In genomic region chr11:8267280-8267679, GRCh38 we compare ENCODE assay signal across 20 cellular contexts. TPM values are rescaled to one million over a fixed set of nuclear protein-coding genes. Genes with fewer than 3 reads are reported as not detected.
A peak's percentile ranks its signal among the peaks of the same experiment; 100 is the strongest.
DNase-seq lines count a peak whose midpoint lies in the region; ATAC-seq, FAIRE-seq and TF ChIP-seq lines count a peak whose summit lies in the region.
"Had no signal": no experiment of that assay in that cellular context is flagged by ENCODE, and none has a peak within 500 bp of the region (broad histone marks: within the 10 kb centered on the region; RNA-seq: fewer than 3 reads in every experiment).

No MANE protein-coding gene starts in this region.

- DNase-seq in right lobe of liver (peak in 2 of 3 donors; percentile 15 to 20), HepG2 (ENCODE audit: low spot score) (no peak), WERI-Rb-1 (peak; percentile 1), mesothelial cell of epicardium (ENCODE audit: low spot score in 2 of 2, unreplicated experiment in 2 of 2) (peak; percentile 6 to 19), suprapubic skin (ENCODE audit: low spot score in 2 of 2) (peak; percentile 35 to 41), immature natural killer cell (no peak)
- DNase-seq: effector CD8-positive, alpha-beta T cell; GF-D8; heart left ventricle; midbrain; NCI-H1930; NCI-H446 treated with DMSO at 0.1 percent for 48 hours; stimulated activated CD8-positive, alpha-beta memory T cell treated with anti-CD3 and anti-CD28 coated beads, Interleukin-4, amount 100 ng/mL, for 48 hours; thyroid gland had no signal

- ATAC-seq in right lobe of liver (no peak), HepG2 (no peak), HG02678 (IDR thresholded peaks at IDR 0.05; ENCODE audit: unreplicated experiment) (no peak), HG03135 (IDR thresholded peaks at IDR 0.05; ENCODE audit: unreplicated experiment) (no peak)

- intact Hi-C loops in right lobe of liver (cut with DNase I) = no loop called here
- intact Hi-C loops in HepG2 (cut with micrococcal nuclease; ENCODE audit: unreplicated experiment) = no loop called here

- no peak overlapping the region for H3K9ac ChIP-seq in HepG2 (ENCODE audit: insufficient read depth, low read depth, low read length)

- H2AFZ ChIP-seq in HepG2 (ENCODE audit: low read length) = no peak overlapping the region

- peaks cover 0 to 22% (median 0%) of the 10 kb centered on the region in 4 donors for H3K4me1 ChIP-seq in right lobe of liver
- no peaks in the 10 kb centered on the region for H3K4me1 ChIP-seq in HepG2 (ENCODE audit: insufficient read depth, low read length)
- peaks cover 48% of the 10 kb centered on the region for H3K4me1 ChIP-seq in suprapubic skin

- no peak for TF ChIP-seq CTCF in right lobe of liver (IDR thresholded peaks at IDR 0.05)
- TF ChIP-seq CTCF in HepG2 (CRISPR knock-in tag; IDR thresholded peaks at IDR 0.05) = no peak
- no peak for TF ChIP-seq CTCF in WERI-Rb-1 (IDR thresholded peaks at IDR 0.05; ENCODE audit: low read depth, low read length)
- no peak for TF ChIP-seq CTCF in mesothelial cell of epicardium (IDR thresholded peaks at IDR 0.05; ENCODE audit: unreplicated experiment)
- TF ChIP-seq CTCF in suprapubic skin (IDR thresholded peaks at IDR 0.05) = no peak

- no peak overlapping the region for H3K4me3 ChIP-seq in right lobe of liver
- H3K4me3 ChIP-seq in HepG2 (replicated peaks in 1 of 3; ENCODE audit: insufficient read depth in 1 of 3, low read depth in 2 of 3, low read length in 3 of 3) = no peak overlapping the region
- H3K4me3 ChIP-seq in WERI-Rb-1 (ENCODE audit: low read depth, low read length) = no peak overlapping the region; the same call in 1 of the 2 replicates
- H3K4me3 ChIP-seq in suprapubic skin = no peak overlapping the region

- H3K9me3 Mint-ChIP-seq in mesothelial cell of epicardium = no peaks in the 10 kb centered on the region
- H3K9me3 Mint-ChIP-seq in immature natural killer cell = peaks cover 0 to 2% (median 0%) of the 10 kb centered on the region in 6 donors

- POLR2A ChIA-PET in HepG2 (lab: Yijun Ruan, JAX) = no interaction called here

- no peaks in the 10 kb centered on the region for H4K20me1 ChIP-seq in HepG2 (ENCODE audit: insufficient read depth, low read length)

- no peak overlapping the region for H3K4me2 ChIP-seq in HepG2 (ENCODE audit: low read depth, low read length)

- H3K27ac ChIP-seq in right lobe of liver (no peak overlapping the region), HepG2 (ENCODE audit: extremely low read length, insufficient read depth, low read length) (no peak overlapping the region), WERI-Rb-1 (no peak overlapping the region), suprapubic skin (no peak overlapping the region)
- H3K27ac ChIP-seq: heart left ventricle, ovary, thyroid gland had no signal

- no peak overlapping the region for H3K27ac Mint-ChIP-seq in mesothelial cell of epicardium
- H3K27ac Mint-ChIP-seq in immature natural killer cell = no peak overlapping the region

- in situ Hi-C loops in HepG2 (cut with HindIII; ENCODE audit: extremely low pct_ligation_motif_present, low pct_unique_long_range_greater_than_20kb) = loop anchor here (10.0 kb wide), 1 partner anchor 262 kb away; no protein-coding TSS in a partner anchor

- H3K27me3 Mint-ChIP-seq in mesothelial cell of epicardium (ENCODE audit: low read depth) = peaks cover 88% of the 10 kb centered on the region
- peaks cover 11 to 41% (median 19%) of the 10 kb centered on the region in 3 donors for H3K27me3 Mint-ChIP-seq in immature natural killer cell (ENCODE audit: low read depth in 3 of 3)

- H3K4me3 Mint-ChIP-seq in mesothelial cell of epicardium (peak overlapping the region; percentile 43), immature natural killer cell (no peak overlapping the region)

- H3K4me1 Mint-ChIP-seq in mesothelial cell of epicardium (peaks cover 22% of the 10 kb centered on the region), immature natural killer cell (peaks cover 10 to 18% of the 10 kb centered on the region in 2 donors)

- no peaks in the 10 kb centered on the region for H3K36me3 Mint-ChIP-seq in mesothelial cell of epicardium
- H3K36me3 Mint-ChIP-seq in immature natural killer cell = no peaks in the 10 kb centered on the region

- CTCF ChIA-PET in HepG2 (lab: Yijun Ruan, JAX; ENCODE audit: low intra/inter-chr PET ratio, low total read pairs) = no interaction called here

- WGBS in right lobe of liver (ENCODE audit: insufficient coverage, low coverage, low lambda C conversion rate, missing lambda C conversion rate) = 67% methylated on average over 2 of the region's 5 CpGs
- WGBS in HepG2 (ENCODE audit: low lambda C conversion rate) = no CpG with 5 or more reads among the region's 5 CpGs
- WGBS in suprapubic skin = 76% methylated on average over 5 of the region's 5 CpGs

- H3K36me3 ChIP-seq in right lobe of liver = no peaks in the 10 kb centered on the region
- no peaks in the 10 kb centered on the region for H3K36me3 ChIP-seq in HepG2 (replicated peaks in 1 of 2; ENCODE audit: control insufficient read depth in 1 of 2, insufficient read depth in 2 of 2, low read length in 2 of 2)
- no peaks in the 10 kb centered on the region for H3K36me3 ChIP-seq in WERI-Rb-1
- no peaks in the 10 kb centered on the region for H3K36me3 ChIP-seq in suprapubic skin
- H3K36me3 ChIP-seq: heart left ventricle, ovary, thyroid gland had no signal

- BruUV-seq in HepG2 (replicated peaks; lab: Mats Ljungman, UMichigan) = no TSS peak

- H3K27me3 ChIP-seq in right lobe of liver = peaks cover 13 to 40% of the 10 kb centered on the region in 2 donors
- peaks cover 9 to 71% of the 10 kb centered on the region in 2 experiments; a peak in 4 of 5 replicates for H3K27me3 ChIP-seq in HepG2 (ENCODE audit: control insufficient read depth in 1 of 2, insufficient read depth in 2 of 2, low read length in 2 of 2)
- H3K27me3 ChIP-seq in WERI-Rb-1 (ENCODE audit: insufficient read depth, low read depth, severe bottlenecking) = no peaks in the 10 kb centered on the region
- peaks cover 58% of the 10 kb centered on the region for H3K27me3 ChIP-seq in suprapubic skin
- H3K27me3 ChIP-seq: ovary had no signal

- H3K9me3 ChIP-seq in right lobe of liver (no peaks in the 10 kb centered on the region), HepG2 (ENCODE audit: low read length) (no peaks in the 10 kb centered on the region), WERI-Rb-1 (ENCODE audit: severe bottlenecking) (no peaks in the 10 kb centered on the region), suprapubic skin (no peaks in the 10 kb centered on the region)
- H3K9me3 ChIP-seq: heart left ventricle, ovary, thyroid gland had no signal

- TF ChIP-seq RAD21 in HepG2 (CRISPR knock-in tag; IDR thresholded peaks at IDR 0.05) = no peak

- FAIRE-seq in HepG2 (lab: Jason Lieb, UNC) = no peak
- FAIRE-seq: GM12891 had no signal

- H3K79me2 ChIP-seq in HepG2 (ENCODE audit: insufficient read depth, low read length) = no peaks in the 10 kb centered on the region

- TF ChIP-seq EP300 in HepG2 (IDR thresholded peaks at IDR 0.05; ENCODE audit: low read depth in 2 of 2, low read length in 2 of 2) (no peak), HepG2 (CRISPR knock-in tag; IDR thresholded peaks at IDR 0.05; ENCODE audit: borderline replicate concordance) (no peak), suprapubic skin (IDR thresholded peaks at IDR 0.05) (no peak)

- TF ChIP-seq POLR2A in right lobe of liver (IDR thresholded peaks at IDR 0.05) = no peak
- TF ChIP-seq POLR2A in HepG2 (IDR thresholded peaks at IDR 0.05; ENCODE audit: insufficient read depth in 1 of 2, low read depth in 2 of 2, low read length in 2 of 2) = no peak
- no peak for TF ChIP-seq POLR2A in suprapubic skin (IDR thresholded peaks at IDR 0.05)

TF ChIP-seq in HepG2, 621 proteins besides CTCF, POLR2A, EP300 and RAD21 (continues in another document):
- TF ChIP-seq SOX5 (CRISPR knock-in tag; IDR thresholded peaks at IDR 0.05; ENCODE audit: borderline replicate concordance) (no peak), ZNF205 (CRISPR knock-in tag; IDR thresholded peaks at IDR 0.05) (no peak), ZNF207 (IDR thresholded peaks at IDR 0.05; ENCODE audit: borderline replicate concordance) (no peak), GPBP1L1 (CRISPR knock-in tag; IDR thresholded peaks at IDR 0.05) (no peak)

RNA-seq across cellular contexts. Expression of gene LMO1, which starts 3.6 kb away (rescaled TPM):
- total RNA-seq in right lobe of liver (not detected), HepG2 (2016; rRNA removed; fragmentation: Illumina TruSeq; extraction: Trizol) (not detected in 2 replicates), mesothelial cell of epicardium (2.5 to 4.1 TPM (median 3.2 TPM) in 3 replicates), suprapubic skin (10 to 100 TPM in 2 of 4 donors, 1 to 10 TPM in 2; 6.2 to 29.4 (median 8.2) TPM)
- total RNA-seq in HepG2 (2016; cell fraction: cytosol; rRNA removed; fragmentation: Illumina TruSeq; extraction: Trizol; ENCODE audit: low read depth) = not detected in 2 replicates
- total RNA-seq in HepG2 (2016; cell fraction: insoluble cytoplasmic fraction; rRNA removed; fragmentation: Illumina TruSeq; extraction: Trizol) = not detected in 2 replicates
- not detected in 2 replicates for total RNA-seq in HepG2 (2016; cell fraction: membrane; rRNA removed; fragmentation: Illumina TruSeq; extraction: Trizol)
- not detected in 2 replicates for total RNA-seq in HepG2 (2016; cell fraction: nucleus; rRNA removed; fragmentation: Illumina TruSeq; extraction: Trizol)
- polyA plus RNA-seq in HepG2 (2011; rRNA removed) (not detected in 2 replicates), immature natural killer cell (not detected)
- not detected in 2 replicates for polyA plus RNA-seq in HepG2 (2011; cell fraction: cytosol; rRNA removed)
- not detected in 2 replicates for polyA plus RNA-seq in HepG2 (2011; cell fraction: nucleus; rRNA removed)
- polyA plus RNA-seq in HepG2 (2012) = not detected in 2 replicates
- polyA plus RNA-seq in HepG2 (2016; cell fraction: cytosol; fragmentation: Illumina TruSeq; extraction: Trizol; ENCODE audit: low read depth) = not detected in 2 replicates
- not detected in 2 replicates for polyA plus RNA-seq in HepG2 (2016; cell fraction: insoluble cytoplasmic fraction; fragmentation: Illumina TruSeq; extraction: Trizol; ENCODE audit: low read depth)
- polyA plus RNA-seq in HepG2 (2016; cell fraction: membrane; fragmentation: Illumina TruSeq; extraction: Trizol; ENCODE audit: low read depth) = not detected in 2 replicates
- not detected in 2 replicates for polyA plus RNA-seq in HepG2 (2016; cell fraction: nucleus; fragmentation: Illumina TruSeq; extraction: Trizol; ENCODE audit: insufficient read depth, low read depth)
- 1.9 TPM in 1 of 2 replicates, not detected in the other for polyA minus RNA-seq in HepG2 (2011; rRNA and poly(A)+ RNA removed; ENCODE audit: low replicate concordance)
- not detected in 2 replicates for polyA minus RNA-seq in HepG2 (2011; cell fraction: cytosol; rRNA and poly(A)+ RNA removed)
- polyA minus RNA-seq in HepG2 (2011; cell fraction: nucleus; rRNA and poly(A)+ RNA removed) = not detected in 2 replicates
- total RNA-seq: fibroblast of lung; T-helper 2 cell treated with Interferon-gamma antibody and Interleukin-4, amounts not matched to agents 100 ng/mL and 5 ng/mL, for 36 hours had no signal
- polyA plus RNA-seq: fibroblast of lung had no signal

Comparison
In these comparisons a context has a peak if more than half of its experiments do, and no peak if none do; other contexts are left out.
1. DNase-seq: peak in right lobe of liver (2 of 3), WERI-Rb-1 (single experiment), mesothelial cell of epicardium (2 of 2) and suprapubic skin (2 of 2); none in HepG2 (single experiment) and immature natural killer cell (0 of 3).